In the genomic region with DNA sequence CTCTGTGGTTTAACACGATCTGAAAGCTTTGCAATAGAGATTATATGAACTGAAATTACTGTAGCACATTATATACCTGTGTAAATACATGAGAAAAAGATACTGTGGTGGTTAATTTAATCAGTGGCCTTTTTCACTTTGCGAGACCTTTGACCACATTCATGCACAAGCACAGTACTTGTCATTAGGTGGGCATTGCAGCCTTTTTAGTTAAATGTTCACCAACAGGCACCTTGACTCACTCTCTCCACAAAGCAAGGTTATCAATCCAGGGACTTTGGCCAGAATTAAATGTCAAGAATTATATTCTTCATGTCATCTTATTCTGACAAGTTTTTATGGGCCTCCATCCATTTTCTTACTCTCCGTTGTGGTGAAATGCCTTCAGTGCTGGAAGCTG, we compare ENCODE assay signal across 21 cellular contexts.
"Had no signal": no experiment of that assay in that cellular context is flagged by ENCODE, and none has a peak within 500 bp of the region (broad histone marks: within the 10 kb centered on the region; RNA-seq: fewer than 3 reads in every experiment).

No MANE protein-coding gene starts in this region.

- H3K9me3 ChIP-seq: body of pancreas, neutrophil, pancreas, testis, upper lobe of right lung had no signal

- H3K36me3 ChIP-seq: cardiac muscle cell, pancreas, upper lobe of right lung had no signal

- H3K27ac ChIP-seq: cardiac muscle cell, neutrophil had no signal

- ATAC-seq: activated CD8-positive, alpha-beta memory T cell treated with anti-CD3 and anti-CD28 coated beads, Interleukin-2, amount 10 ng/mL, durations not matched to agents 7 days and 5 days; activated CD8-positive, alpha-beta T cell treated with anti-CD3 and anti-CD28 coated beads for 36 hours; body of pancreas; left ventricle myocardium superior; pancreas; right cardiac atrium; stimulated activated memory B cell treated with anti-CD40 and anti-IgM and Interleukin-4, amounts not matched to agents 10 μg/mL and 1 μg/mL and 100 μg/mL, for 72 hours; upper lobe of right lung had no signal

- DNase-seq: activated CD4-positive, alpha-beta T cell treated with anti-CD3 and anti-CD28 coated beads, Interleukin-2, amount 10 ng/mL, durations not matched to agents 24 days and 14 days; activated CD8-positive, alpha-beta memory T cell treated with anti-CD3 and anti-CD28 coated beads, Interleukin-2, amount 10 ng/mL, durations not matched to agents 7 days and 5 days; activated CD8-positive, alpha-beta T cell treated with anti-CD3 and anti-CD28 coated beads for 36 hours; activated effector memory CD4-positive, alpha-beta T cell treated with anti-CD3 and anti-CD28 coated beads, Interleukin-2, amount 50 U/mL, for 16 hours; activated naive CD4-positive, alpha-beta T cell treated with anti-CD3 and anti-CD28 coated beads, Interleukin-2, amount 10 ng/mL, durations not matched to agents 7 days and 5 days; activated T-cell treated with anti-CD3 and anti-CD28 coated beads for 4 hours; amygdala; body of pancreas; effector memory CD4-positive, alpha-beta T cell; glutamatergic neuron; hippocampal formation; left ventricle myocardium superior; mammary epithelial cell; midbrain; pancreas; right cardiac atrium; testis; upper lobe of right lung had no signal

- H3K27me3 ChIP-seq: body of pancreas, cardiac muscle cell, neutrophil, pancreas, testis, upper lobe of right lung had no signal

- H3K4me3 ChIP-seq: body of pancreas, cardiac muscle cell, pancreas, testis, upper lobe of right lung had no signal
